In the genomic region with DNA sequence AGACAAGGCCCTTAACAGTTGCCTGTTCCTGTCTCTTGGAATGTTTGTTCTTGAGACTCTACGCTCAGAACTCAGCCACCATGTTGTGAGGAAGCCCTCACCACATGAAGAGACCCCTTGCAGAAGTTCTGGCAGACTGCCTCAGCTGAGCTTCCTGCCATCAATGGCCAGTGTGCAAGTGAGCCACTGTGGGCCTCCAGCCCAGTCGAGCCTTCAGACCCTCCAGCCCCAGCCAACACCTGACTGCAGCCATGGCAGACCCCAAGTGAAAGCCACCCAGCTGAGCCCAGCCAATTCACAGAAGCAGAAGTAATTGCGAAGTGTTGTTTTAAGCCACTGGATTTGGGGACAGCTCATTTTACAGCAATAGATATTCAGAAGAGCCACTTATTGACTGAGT, we compare ENCODE assay signal across 2 cellular contexts.
TF ChIP-seq lines count a peak whose summit lies in the region.

No MANE protein-coding gene starts in this region.

TF ChIP-seq in GM23338, 12 proteins besides CTCF, POLR2A, EP300 and RAD21:
- TF ChIP-seq JUNB (IDR thresholded peaks at IDR 0.05; ENCODE audit: unreplicated experiment), result no peak
- peak; percentile 89 for TF ChIP-seq ZNF331 (CRISPR knock-in tag; IDR thresholded peaks at IDR 0.05; ENCODE audit: low read depth)

TF ChIP-seq in H1, 55 proteins besides CTCF, POLR2A, EP300 and RAD21:
- no peak for TF ChIP-seq RNF2 (IDR thresholded peaks at IDR 0.05; ENCODE audit: borderline replicate concordance, low read depth, low read length, missing control alignments, poor library complexity, severe bottlenecking)
- 0 out of 2 replicates have a peak, but pooled peaks have one; percentile 41 for TF ChIP-seq YY1 (IDR thresholded peaks at IDR 0.05; ENCODE audit: low read depth, low read length)
